In genomic region chr9:128688501-128689292, GRCh38 we compare ENCODE assay signal across 8 cellular contexts. TPM values are rescaled to one million over a fixed set of nuclear protein-coding genes. Genes with fewer than 3 reads are reported as not detected.
A peak's percentile ranks its signal among the peaks of the same experiment; 100 is the strongest.
DNase-seq lines count a peak whose midpoint lies in the region; ATAC-seq and TF ChIP-seq lines count a peak whose summit lies in the region.

TSS of gene SET (plus strand) at chr9:128689222. CDS start at chr9:128689583, 361 bp downstream.

- H3K4me3 ChIP-seq in Caco-2 (ENCODE audit: low read depth, low read length) (peak within 1 kb of the TSS; percentile 68), mononuclear cell (ENCODE audit: low read length) (peak within 1 kb of the TSS; percentile 70)

- no peak for TF ChIP-seq CTCF in Caco-2 (IDR thresholded peaks at IDR 0.05; ENCODE audit: insufficient read depth in 1 of 2, low read depth in 1 of 2, low read length in 1 of 2, severe bottlenecking in 1 of 2, unreplicated experiment in 1 of 2)

- ATAC-seq in GM21515 (IDR thresholded peaks at IDR 0.05; ENCODE audit: unreplicated experiment): peak; percentile 65

- POLR2A ChIA-PET in Caco-2 (lab: Charles Lee): interaction anchor here (0.6 to 2.0 kb wide), 6 partner anchors 9 to 53 kb away, joined by 3 to 26 read pairs (median 4); partner anchors contain the start of gene ZDHHC12

- peaks cover 81% of the 10 kb centered on the region for H3K36me3 Mint-ChIP-seq in Caco-2 (ENCODE audit: insufficient read depth, unreplicated experiment)

- H3K4me1 ChIP-seq in Caco-2 (peaks cover 29% of the 10 kb centered on the region), mononuclear cell (ENCODE audit: insufficient read depth, low read length) (peaks cover 59% of the 10 kb centered on the region)

- H3K4me1 Mint-ChIP-seq in Caco-2 (ENCODE audit: low read depth, unreplicated experiment): peaks cover 32% of the 10 kb centered on the region

- H3K9me3 ChIP-seq in Caco-2 (no peaks in the 10 kb centered on the region), mononuclear cell (ENCODE audit: low read depth, low read length) (no peaks in the 10 kb centered on the region)

- peak within 1 kb of the TSS; percentile 96 for H3K4me3 Mint-ChIP-seq in Caco-2 (ENCODE audit: unreplicated experiment)

- CTCF ChIA-PET in Caco-2 (lab: Charles Lee): interaction anchor here (1.0 to 1.2 kb wide), 2 partner anchors 53 to 141 kb away, joined by 3 to 6 read pairs; partner anchors contain the start of gene SPOUT1

- no TSS peak for BruUV-seq in Caco-2 (replicated peaks; lab: Mats Ljungman, UMichigan)

- peak; percentile 94 to 98 for DNase-seq in Caco-2
- DNase-seq in HuH-7.5 (ENCODE audit: low spot score): peak; percentile 99
- DNase-seq in OCI-M1 (lab: John Stamatoyannopoulos, UW): peak; percentile 97
- DNase-seq in activated T-cell treated with anti-CD3 and anti-CD28 coated beads for 24 hours (ENCODE audit: low read depth): peak; percentile 91
- DNase-seq in epidermal melanocyte (ENCODE audit: insufficient read length, low spot score): peak; percentile 98
- DNase-seq in stimulated activated CD8-positive, alpha-beta memory T cell treated with anti-CD3 and anti-CD28 coated beads, Interleukin-4, amount 100 ng/mL, for 1 hour (ENCODE audit: low read depth in 2 of 2, low spot score in 1 of 2): peak; percentile 72 to 83

- no peaks in the 10 kb centered on the region for H3K9me3 Mint-ChIP-seq in Caco-2 (ENCODE audit: unreplicated experiment)

- 0 out of 2 replicates have a peak, but pooled peaks cover 1% of the 10 kb centered on the region for H3K36me3 ChIP-seq in Caco-2 (ENCODE audit: control insufficient read depth, insufficient read depth, low read length)

- intact Hi-C loops in Caco-2 (cut with micrococcal nuclease; ENCODE audit: unreplicated experiment): loop anchor here (2.0 kb wide), 1 partner anchor 36 kb away; the partner anchor contains the start of gene ZDHHC12

- peak within 1 kb of the TSS; percentile 93 for H3K27ac Mint-ChIP-seq in Caco-2 (ENCODE audit: unreplicated experiment)

- no peaks in the 10 kb centered on the region for H3K27me3 Mint-ChIP-seq in Caco-2 (ENCODE audit: insufficient read depth, unreplicated experiment)

- H3K27me3 ChIP-seq in Caco-2 (replicated peaks; ENCODE audit: control insufficient read depth, insufficient read depth, low read length) (no peaks in the 10 kb centered on the region), mononuclear cell (ENCODE audit: insufficient read depth, low read length) (no peaks in the 10 kb centered on the region)

RNA-seq across cellular contexts. Expression of gene SET, which starts in this region (rescaled TPM):
- 710 and 745 TPM in 2 replicates for total RNA-seq in Caco-2 (2022)
- total RNA-seq in mononuclear cell: 386 TPM

Comparison
In these comparisons a context has a peak if more than half of its experiments do, and no peak if none do; other contexts are left out.
1. Peak in every context shown above with its lines: DNase-seq, ATAC-seq and H3K4me3 ChIP-seq.